38 cellular contexts compared by ENCODE assay signal in the genomic region with DNA sequence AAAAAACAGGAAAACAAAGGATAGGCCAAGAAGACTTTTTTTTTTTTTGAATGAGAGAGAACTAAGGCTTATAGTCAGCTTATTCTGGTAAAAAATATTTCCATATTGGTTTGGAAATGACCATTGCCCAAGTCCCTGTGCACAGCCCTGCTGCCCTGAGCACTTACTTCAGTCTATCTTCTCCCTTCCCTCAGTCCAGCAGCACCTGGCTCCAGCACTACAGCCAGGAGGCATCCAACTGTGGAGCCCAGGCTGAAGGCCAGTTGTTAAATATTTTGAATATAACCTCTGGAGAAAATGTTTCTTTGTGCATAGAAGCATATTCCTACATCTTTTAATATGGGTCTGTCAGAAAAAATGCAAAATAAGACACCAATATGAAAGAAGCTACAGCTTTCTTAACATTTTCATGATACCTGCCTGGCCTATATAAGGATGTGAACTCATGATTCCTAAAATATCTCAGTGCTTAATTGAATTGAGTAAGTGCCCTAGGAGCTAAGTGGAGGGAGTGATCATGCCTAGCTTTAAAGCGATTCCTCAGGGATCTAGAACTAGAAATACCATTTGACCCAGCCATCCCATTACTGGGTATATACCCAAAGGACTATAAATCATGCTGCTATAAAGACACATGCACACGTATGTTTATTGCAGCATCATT. TPM values are rescaled to one million over a fixed set of nuclear protein-coding genes. Genes with fewer than 3 reads are reported as not detected.
A peak's percentile ranks its signal among the peaks of the same experiment; 100 is the strongest.
DNase-seq lines count a peak whose midpoint lies in the region; ATAC-seq, FAIRE-seq and TF ChIP-seq lines count a peak whose summit lies in the region.
"Had no signal": no experiment of that assay in that cellular context is flagged by ENCODE, and none has a peak within 500 bp of the region (broad histone marks: within the 10 kb centered on the region; RNA-seq: fewer than 3 reads in every experiment).

No MANE protein-coding gene starts in this region.

- ATAC-seq in psoas muscle = peak in 3 of 4 donors; percentile 68 to 85 (median 82)
- no peak for ATAC-seq in stimulated activated memory B cell treated with anti-CD40 and anti-IgM and Interleukin-4, amounts not matched to agents 10 μg/mL and 1 μg/mL and 100 μg/mL, for 72 hours
- ATAC-seq: A549; CD8-positive, alpha-beta T cell had no signal

- H3K9ac ChIP-seq in Karpas-422 (ENCODE audit: low read length) = no peak overlapping the region
- H3K9ac ChIP-seq: BLaER1; BLaER1 treated with 17β-estradiol and CSF1 and Interleukin-3, amounts not matched to agents 10 nM and 100 nM had no signal

- H3K79me2 ChIP-seq in Karpas-422 (ENCODE audit: low read length) = no peaks in the 10 kb centered on the region

- DNase-seq in Karpas-422 (peak; percentile 6), psoas muscle (no peak), frontal cortex (ENCODE audit: low spot score in 2 of 2) (no peak), thyroid gland (no peak)
- DNase-seq: 8988T; ACHN; AML-193; BE2C; C1 segment of cervical spinal cord; Caco-2; Calu3; CD4-positive, alpha-beta memory T cell; CD4-positive, alpha-beta T cell; CD4-positive, CD25-positive, alpha-beta regulatory T cell; CD8-positive, alpha-beta memory T cell; CD8-positive, alpha-beta T cell; COR-L47; DMS 273 treated with DMSO at 0.1 percent for 48 hours; DMS153; DMS53; DMS79; DMS79 treated with DMSO at 0.1 percent for 48 hours; DND-41; EL had no signal

- no peaks in the 10 kb centered on the region for H3K4me1 Mint-ChIP-seq in stimulated activated memory B cell treated with anti-CD40 and anti-IgM and Interleukin-4, amounts not matched to agents 10 μg/mL and 1 μg/mL and 100 μg/mL, for 72 hours
- H3K4me1 Mint-ChIP-seq: B cell; CD14-positive monocyte; CD4-positive, alpha-beta memory T cell; CD4-positive, CD25-positive, alpha-beta regulatory T cell; CD8-positive, alpha-beta memory T cell had no signal

- H3K4me1 ChIP-seq in Karpas-422 (ENCODE audit: low read length) = no peaks in the 10 kb centered on the region
- H3K4me1 ChIP-seq in psoas muscle = no peaks in the 10 kb centered on the region
- no peaks in the 10 kb centered on the region for H3K4me1 ChIP-seq in thyroid gland
- H3K4me1 ChIP-seq: A549, BE2C had no signal

- TF ChIP-seq CTCF in VCaP (conservative IDR thresholded peaks at IDR 0.05) (no peak), psoas muscle (IDR thresholded peaks at IDR 0.05) (no peak), thyroid gland (IDR thresholded peaks at IDR 0.05) (no peak)

- no peak overlapping the region for H3K4me3 ChIP-seq in Karpas-422 (ENCODE audit: low read length)
- no peak overlapping the region for H3K4me3 ChIP-seq in psoas muscle
- no peak overlapping the region for H3K4me3 ChIP-seq in thyroid gland (replicated peaks in 1 of 3)
- H3K4me3 ChIP-seq: A549; BLaER1; BLaER1 treated with 17β-estradiol and CSF1 and Interleukin-3, amounts not matched to agents 10 nM and 100 nM had no signal

- no peak for TF ChIP-seq POLR2A in thyroid gland (IDR thresholded peaks at IDR 0.05)

- peaks cover 2% of the 10 kb centered on the region for H3K9me3 Mint-ChIP-seq in stimulated activated memory B cell treated with anti-CD40 and anti-IgM and Interleukin-4, amounts not matched to agents 10 μg/mL and 1 μg/mL and 100 μg/mL, for 72 hours
- H3K9me3 Mint-ChIP-seq: CD4-positive, alpha-beta memory T cell; CD4-positive, alpha-beta T cell; CD8-positive, alpha-beta memory T cell; CD8-positive, alpha-beta T cell had no signal

- no peak overlapping the region for H3K4me3 Mint-ChIP-seq in stimulated activated memory B cell treated with anti-CD40 and anti-IgM and Interleukin-4, amounts not matched to agents 10 μg/mL and 1 μg/mL and 100 μg/mL, for 72 hours
- H3K4me3 Mint-ChIP-seq: B cell; CD14-positive monocyte; CD4-positive, alpha-beta memory T cell; CD4-positive, alpha-beta T cell; CD4-positive, CD25-positive, alpha-beta regulatory T cell; CD8-positive, alpha-beta memory T cell; CD8-positive, alpha-beta T cell had no signal

- H3K27me3 Mint-ChIP-seq in stimulated activated memory B cell treated with anti-CD40 and anti-IgM and Interleukin-4, amounts not matched to agents 10 μg/mL and 1 μg/mL and 100 μg/mL, for 72 hours = no peaks in the 10 kb centered on the region
- H3K27me3 Mint-ChIP-seq: B cell; CD4-positive, alpha-beta memory T cell; CD4-positive, alpha-beta T cell had no signal

- no peak overlapping the region for H3K4me2 ChIP-seq in Karpas-422 (ENCODE audit: low read depth, low read length, poor library complexity, severe bottlenecking)
- H3K4me2 ChIP-seq: A549; BLaER1; BLaER1 treated with 17β-estradiol and CSF1 and Interleukin-3, amounts not matched to agents 10 nM and 100 nM had no signal

- intact Hi-C loops in psoas muscle (cut with DNase I) = no loop called here
- intact Hi-C loops in thyroid gland (cut with DNase I) = no loop called here

- H3K27ac Mint-ChIP-seq in stimulated activated memory B cell treated with anti-CD40 and anti-IgM and Interleukin-4, amounts not matched to agents 10 μg/mL and 1 μg/mL and 100 μg/mL, for 72 hours = no peak overlapping the region
- H3K27ac Mint-ChIP-seq: B cell; CD4-positive, alpha-beta memory T cell; CD4-positive, alpha-beta T cell; CD8-positive, alpha-beta T cell had no signal

- no peaks in the 10 kb centered on the region for H3K36me3 Mint-ChIP-seq in stimulated activated memory B cell treated with anti-CD40 and anti-IgM and Interleukin-4, amounts not matched to agents 10 μg/mL and 1 μg/mL and 100 μg/mL, for 72 hours
- H3K36me3 Mint-ChIP-seq: CD14-positive monocyte; CD4-positive, CD25-positive, alpha-beta regulatory T cell; CD8-positive, alpha-beta memory T cell; CD8-positive, alpha-beta T cell had no signal

- H3K27me3 ChIP-seq in Karpas-422 (ENCODE audit: low read length) = no peaks in the 10 kb centered on the region
- H3K27me3 ChIP-seq in psoas muscle (ENCODE audit: insufficient read depth in 3 of 3, low read length in 2 of 3) = no peaks in the 10 kb centered on the region
- no peaks in the 10 kb centered on the region for H3K27me3 ChIP-seq in thyroid gland
- H3K27me3 ChIP-seq: BE2C; BLaER1; BLaER1 treated with 17β-estradiol and CSF1 and Interleukin-3, amounts not matched to agents 10 nM and 100 nM had no signal

- H2AFZ ChIP-seq in Karpas-422 (ENCODE audit: low read length) = no peak overlapping the region

- H3K9me2 ChIP-seq in Karpas-422 (replicated peaks; ENCODE audit: insufficient read depth, low read length) = no peaks in the 10 kb centered on the region

- no peaks in the 10 kb centered on the region for H4K20me1 ChIP-seq in Karpas-422 (ENCODE audit: insufficient read depth, low read depth, low read length)
- H4K20me1 ChIP-seq: BLaER1; BLaER1 treated with 17β-estradiol and CSF1 and Interleukin-3, amounts not matched to agents 10 nM and 100 nM had no signal

- no peaks in the 10 kb centered on the region for H3K9me3 ChIP-seq in Karpas-422 (ENCODE audit: low read length)
- H3K9me3 ChIP-seq in psoas muscle = no peaks in the 10 kb centered on the region
- H3K9me3 ChIP-seq in thyroid gland = no peaks in the 10 kb centered on the region
- H3K9me3 ChIP-seq: A549; BE2C; BLaER1; BLaER1 treated with 17β-estradiol and CSF1 and Interleukin-3, amounts not matched to agents 10 nM and 100 nM; Caco-2 had no signal

- FAIRE-seq in frontal cortex (lab: Jason Lieb, UNC) = no peak
- FAIRE-seq: A204.1, A549, D721Med had no signal

- no peaks in the 10 kb centered on the region for H3K36me3 ChIP-seq in Karpas-422 (ENCODE audit: insufficient read depth, low read length)
- peaks cover 0 to 18% of the 10 kb centered on the region in 2 donors for H3K36me3 ChIP-seq in psoas muscle (ENCODE audit: insufficient read depth in 1 of 2, low read depth in 1 of 2)
- H3K36me3 ChIP-seq in thyroid gland = no peaks in the 10 kb centered on the region
- H3K36me3 ChIP-seq: BE2C, BLaER1 had no signal

- 77 to 88% (median 83%) methylated on average over 1 of the region's 2 CpGs for WGBS in psoas muscle, 3 donors
- 89 to 90% methylated on average over 2 of the region's 2 CpGs for WGBS in thyroid gland, 2 donors

- H3K27ac ChIP-seq in Karpas-422 (ENCODE audit: low read length) (no peak overlapping the region), VCaP (peak overlapping the region; percentile 49), psoas muscle (no peak overlapping the region), thyroid gland (no peak overlapping the region)
- H3K27ac ChIP-seq: 22Rv1; A549; BLaER1; BLaER1 treated with 17β-estradiol and CSF1 and Interleukin-3, amounts not matched to agents 10 nM and 100 nM; C4-2B had no signal

RNA-seq across cellular contexts. Expression of a gene that starts 14.4 kb away (rescaled TPM):
- total RNA-seq in Karpas-422 (2014; rRNA removed; shearing (Covaris generic); ENCODE audit: low replicate concordance) = 0.07 and 0.29 TPM in 2 replicates
- total RNA-seq in psoas muscle = 1 to 10 TPM in 3 of 4 donors, under 1 TPM in 1; 0.95 to 1.2 (median 1.2) TPM
- polyA plus RNA-seq in psoas muscle = 1 to 10 TPM in 1 of 3 donors, under 1 TPM in 2; 0.09 to 1.3 (median 0.89) TPM
- 0.41 TPM for total RNA-seq in frontal cortex
- under 1 TPM in 3 of 4 donors, not detected in 1; 0.15 to 0.40 (median 0.38) TPM for total RNA-seq in thyroid gland
- total RNA-seq: A172; A673; Caco-2; Calu3; CD8-positive, alpha-beta T cell; Daoy had no signal
- polyA plus RNA-seq: CD14-positive monocyte; CD4-positive, CD25-positive, alpha-beta regulatory T cell; CD8-positive, alpha-beta memory T cell had no signal

RNA-seq across cellular contexts. Expression of a gene that starts 32.4 kb away (rescaled TPM):
- 9.6 and 9.8 TPM in 2 replicates for total RNA-seq in Karpas-422 (2014; rRNA removed; shearing (Covaris generic); ENCODE audit: low replicate concordance)
- 10 to 100 TPM; 51.4 to 83.8 (median 78.6) TPM for total RNA-seq in psoas muscle
- polyA plus RNA-seq in psoas muscle = 10 to 100 TPM; 12.2 to 53.8 (median 38.1) TPM
- total RNA-seq in frontal cortex = 66.0 TPM
- total RNA-seq in thyroid gland = 10 to 100 TPM; 13.2 to 16.8 (median 14.3) TPM

RNA-seq across cellular contexts. Expression of a gene that starts 45.4 kb away (rescaled TPM):
- total RNA-seq in Karpas-422 (2014; rRNA removed; shearing (Covaris generic); ENCODE audit: low replicate concordance) = 0.07 TPM in 1 of 2 replicates, not detected in the other
- total RNA-seq in psoas muscle (1 to 10 TPM in 3 of 4 donors, under 1 TPM in 1; 0.74 to 2.5 (median 1.3) TPM), frontal cortex (1.2 TPM), thyroid gland (1 to 10 TPM; 1.4 to 9.2 (median 2.0) TPM)
- under 1 TPM; 0.14 to 0.88 (median 0.14) TPM for polyA plus RNA-seq in psoas muscle
- total RNA-seq: A172; Caco-2; Calu3; CD4-positive, alpha-beta T cell; CD4-positive, CD25-positive, alpha-beta regulatory T cell; CD8-positive, alpha-beta T cell; Daoy had no signal
- polyA plus RNA-seq: CD4-positive, alpha-beta memory T cell; CD4-positive, CD25-positive, alpha-beta regulatory T cell; CD8-positive, alpha-beta memory T cell had no signal
